Comparison of ENCODE assay signal across 8 cellular contexts in genomic region chr3:195147649-195148121, GRCh38.
DNase-seq lines count a peak whose midpoint lies in the region; ATAC-seq and TF ChIP-seq lines count a peak whose summit lies in the region.

No MANE protein-coding gene starts in this region.

- no peaks in the 10 kb centered on the region for H3K9me3 ChIP-seq in suprapubic skin

- H3K4me1 ChIP-seq in suprapubic skin = peaks cover 42% of the 10 kb centered on the region

- H3K27ac ChIP-seq in suprapubic skin = no peak overlapping the region

- TF ChIP-seq CTCF in suprapubic skin (IDR thresholded peaks at IDR 0.05) = no peak

- H3K27me3 ChIP-seq in suprapubic skin = no peaks in the 10 kb centered on the region

- peak; percentile 53 for TF ChIP-seq POLR2A in Raji (IDR thresholded peaks at IDR 0.05; ENCODE audit: insufficient read depth, low read depth, low read length)
- TF ChIP-seq POLR2A in suprapubic skin (IDR thresholded peaks at IDR 0.05) = no peak

- no peaks in the 10 kb centered on the region for H3K36me3 ChIP-seq in suprapubic skin

- WGBS in suprapubic skin = 71% methylated on average over 19 of the region's 19 CpGs

- peak overlapping the region; percentile 21 for H3K4me3 ChIP-seq in suprapubic skin

- ATAC-seq in GM18858 (IDR thresholded peaks at IDR 0.05; ENCODE audit: unreplicated experiment) (peak; percentile 70), HG02588 (IDR thresholded peaks at IDR 0.05; ENCODE audit: unreplicated experiment) (peak; percentile 93)

- peak; percentile 82 for DNase-seq in glomerular endothelial cell (ENCODE audit: extremely low read depth, low read depth, low spot score)
- no peak for DNase-seq in suprapubic skin (ENCODE audit: low spot score in 2 of 2)
- DNase-seq in NCI-H1092 treated with DMSO at 0.1 percent for 48 hours (lab: John Stamatoyannopoulos, UW) = no peak
- DNase-seq in middle frontal gyrus (ENCODE audit: extremely low spot score, low spot score) = no peak
- DNase-seq in 8988T = no peak

- no peak for TF ChIP-seq EP300 in suprapubic skin (IDR thresholded peaks at IDR 0.05)
